8 cellular contexts compared by ENCODE assay signal in genomic region chr1:68495968-68496679, GRCh38. TPM values are rescaled to one million over a fixed set of nuclear protein-coding genes. Genes with fewer than 3 reads are reported as not detected.
DNase-seq lines count a peak whose midpoint lies in the region; ATAC-seq, FAIRE-seq and TF ChIP-seq lines count a peak whose summit lies in the region.

No MANE protein-coding gene starts in this region.

- H3K9me1 ChIP-seq in endothelial cell of umbilical vein (replicated peaks; ENCODE audit: control insufficient read depth, extremely low read depth, insufficient read depth, low read length), result no peaks in the 10 kb centered on the region

- H4K20me1 ChIP-seq in endothelial cell of umbilical vein (replicated peaks; ENCODE audit: control insufficient read depth, extremely low read depth, insufficient read depth, low read length), result no peaks in the 10 kb centered on the region

- H3K4me2 ChIP-seq in endothelial cell of umbilical vein (ENCODE audit: insufficient read depth, low read length), result peak overlapping the region; percentile 99
- peak overlapping the region; percentile 93 for H3K4me2 ChIP-seq in parathyroid adenoma (ENCODE audit: low read length)

- H3K9me3 ChIP-seq in Peyer's patch (no peaks in the 10 kb centered on the region), endothelial cell of umbilical vein (replicated peaks; ENCODE audit: control insufficient read depth, insufficient read depth, low read length) (no peaks in the 10 kb centered on the region), parathyroid adenoma (ENCODE audit: control insufficient read depth, low read length) (no peaks in the 10 kb centered on the region)

- no peak for TF ChIP-seq POLR2A in GM18505 (IDR thresholded peaks at IDR 0.05; ENCODE audit: borderline replicate concordance, extremely low read depth, insufficient read depth, insufficient read length)
- TF ChIP-seq POLR2A in Peyer's patch (IDR thresholded peaks at IDR 0.05), result no peak
- TF ChIP-seq POLR2A in endothelial cell of umbilical vein (IDR thresholded peaks at IDR 0.05; ENCODE audit: low read depth, low read length), result no peak

- H3K4me1 ChIP-seq in Peyer's patch (peaks cover 0 to 9% (median 2%) of the 10 kb centered on the region in 4 donors), endothelial cell of umbilical vein (ENCODE audit: control insufficient read depth, extremely low read depth, insufficient read depth, low read length) (peaks cover 22% of the 10 kb centered on the region), parathyroid adenoma (peaks cover 3% of the 10 kb centered on the region)

- H3K4me3 ChIP-seq in Peyer's patch (peak overlapping the region; percentile 44 to 69 (median 62)), endothelial cell of umbilical vein (replicated peaks in 1 of 3; ENCODE audit: insufficient read depth in 1 of 3, low read depth in 1 of 3, low read length in 3 of 3) (peak overlapping the region; percentile 60 to 100 (median 99)), parathyroid adenoma (ENCODE audit: low read depth, low read length) (peak overlapping the region; percentile 61)

- H3K27me3 ChIP-seq in Peyer's patch (no peaks in the 10 kb centered on the region), endothelial cell of umbilical vein (ENCODE audit: control insufficient read depth in 2 of 2, insufficient read depth in 2 of 2, low read length in 2 of 2) (no peaks in the 10 kb centered on the region), parathyroid adenoma (ENCODE audit: control insufficient read depth, insufficient read depth, low read length) (no peaks in the 10 kb centered on the region)

- CTCF ChIA-PET in endothelial cell of umbilical vein (lab: Charles Lee), result interaction anchor here (0.8 to 2.8 kb wide), 4 partner anchors 8 to 43 kb away, joined by 3 to 10 read pairs (median 6); no protein-coding TSS in a partner anchor

- ATAC-seq in GM18505 (IDR thresholded peaks at IDR 0.05; ENCODE audit: unreplicated experiment), result peak; percentile 15
- ATAC-seq in HG03139 (IDR thresholded peaks at IDR 0.05; ENCODE audit: unreplicated experiment), result peak; percentile 15
- ATAC-seq in esophagus mucosa, result no peak

- H2AFZ ChIP-seq in endothelial cell of umbilical vein (ENCODE audit: low read depth, low read length), result peak overlapping the region; percentile 100
- peak overlapping the region; percentile 55 for H2AFZ ChIP-seq in parathyroid adenoma

- dilution Hi-C loops in endothelial cell of umbilical vein (cut with MboI; ENCODE audit: extremely low pct_ligation_motif_present, low sequenced_read_pairs), result no loop called here

- H3K79me2 ChIP-seq in endothelial cell of umbilical vein (ENCODE audit: control insufficient read depth, insufficient read depth, low read length), result peaks cover 38% of the 10 kb centered on the region
- H3K79me2 ChIP-seq in parathyroid adenoma, result no peaks in the 10 kb centered on the region

- DNase-seq in AG08396 (ENCODE audit: low spot score) (peak; percentile 5), Peyer's patch (no peak), endothelial cell of umbilical vein (ENCODE audit: low read depth, low spot score) (peak; percentile 37)
- no peak for DNase-seq in activated CD8-positive, alpha-beta memory T cell treated with anti-CD3 and anti-CD28 coated beads, Interleukin-2, amount 50 U/mL, for 48 hours

- FAIRE-seq in endothelial cell of umbilical vein (lab: Jason Lieb, UNC), result no peak

- H3K36me3 ChIP-seq in Peyer's patch, result no peaks in the 10 kb centered on the region
- H3K36me3 ChIP-seq in endothelial cell of umbilical vein (ENCODE audit: control insufficient read depth in 2 of 2, extremely low read depth in 1 of 2, insufficient read depth in 2 of 2, low read length in 2 of 2), result peaks cover 0 to 5% of the 10 kb centered on the region in 2 experiments
- no peaks in the 10 kb centered on the region for H3K36me3 ChIP-seq in parathyroid adenoma (ENCODE audit: control insufficient read depth, insufficient read depth, low read length)

- H3K9ac ChIP-seq in endothelial cell of umbilical vein (replicated peaks; ENCODE audit: extremely low read depth, insufficient read depth, low read length) (peak overlapping the region; percentile 97), parathyroid adenoma (no peak overlapping the region)

- no peak overlapping the region for H3K27ac ChIP-seq in Peyer's patch
- peak overlapping the region; percentile 87 for H3K27ac ChIP-seq in endothelial cell of umbilical vein (ENCODE audit: insufficient read depth, low read depth, low read length)
- H3K27ac ChIP-seq in parathyroid adenoma, result no peak overlapping the region

- BruUV-seq in endothelial cell of umbilical vein (replicated peaks; lab: Mats Ljungman, UMichigan), result no TSS peak

- intact Hi-C loops in endothelial cell of umbilical vein (cut with micrococcal nuclease), result loop anchor here (2.0 to 10.0 kb wide), 5 partner anchors 19 to 1859 kb away; partner anchors contain the start of genes ANKRD13C and LRRC7

- POLR2A ChIA-PET in endothelial cell of umbilical vein (lab: Charles Lee), result no interaction called here

- no peak for TF ChIP-seq CTCF in Peyer's patch (IDR thresholded peaks at IDR 0.05)
- TF ChIP-seq CTCF in endothelial cell of umbilical vein (IDR thresholded peaks at IDR 0.05; ENCODE audit: extremely low read depth in 1 of 2, insufficient read depth in 1 of 2, low read depth in 1 of 2, low read length in 2 of 2), result no peak
- no peak for TF ChIP-seq CTCF in parathyroid adenoma (IDR thresholded peaks at IDR 0.05)

TF ChIP-seq in endothelial cell of umbilical vein, 7 proteins besides CTCF, POLR2A, EP300 and RAD21:
- TF ChIP-seq POLR2AphosphoS5 (IDR thresholded peaks at IDR 0.05; ENCODE audit: insufficient read depth, low read depth, low read length) (no peak), JUN (IDR thresholded peaks at IDR 0.05; ENCODE audit: borderline replicate concordance, insufficient read depth, insufficient read length, low read depth) (no peak)

RNA-seq across cellular contexts. Expression of gene DEPDC1, which starts 0.8 kb away (rescaled TPM):
- total RNA-seq in Peyer's patch (1 to 10 TPM; 1.1 to 9.1 (median 2.0) TPM), endothelial cell of umbilical vein (26.0 and 30.4 TPM in 2 replicates), esophagus mucosa (10.4 TPM)
- polyA plus RNA-seq in endothelial cell of umbilical vein, result 3.9 and 5.5 TPM in 2 replicates
- polyA plus RNA-seq in endothelial cell of umbilical vein (2011; cell fraction: cytosol; rRNA removed), result 8.0 and 8.1 TPM in 2 replicates
- polyA plus RNA-seq in endothelial cell of umbilical vein (2011; cell fraction: nucleus; rRNA removed), result 5.8 and 11.4 TPM in 2 replicates
- polyA plus RNA-seq in endothelial cell of umbilical vein (2012), result 5.1 and 14.8 TPM in 2 replicates
- 5.0 and 6.0 TPM in 2 replicates for polyA minus RNA-seq in endothelial cell of umbilical vein
- 52.7 TPM for polyA minus RNA-seq in endothelial cell of umbilical vein (2011; cell fraction: cytosol; rRNA and poly(A)+ RNA removed)
- polyA minus RNA-seq in endothelial cell of umbilical vein (2011; cell fraction: nucleus; rRNA and poly(A)+ RNA removed), result 5.9 and 9.0 TPM in 2 replicates

RNA-seq across cellular contexts. Expression of gene RPE65, which starts 46.4 kb away (rescaled TPM):
- total RNA-seq in Peyer's patch, result not detected
- total RNA-seq in endothelial cell of umbilical vein, result not detected in 2 replicates
- not detected in 2 replicates for polyA plus RNA-seq in endothelial cell of umbilical vein
- not detected in 2 replicates for polyA plus RNA-seq in endothelial cell of umbilical vein (2011; cell fraction: cytosol; rRNA removed)
- polyA plus RNA-seq in endothelial cell of umbilical vein (2011; cell fraction: nucleus; rRNA removed), result not detected in 2 replicates
- not detected in 2 replicates for polyA plus RNA-seq in endothelial cell of umbilical vein (2012)
- polyA minus RNA-seq in endothelial cell of umbilical vein, result not detected in 2 replicates
- not detected for polyA minus RNA-seq in endothelial cell of umbilical vein (2011; cell fraction: cytosol; rRNA and poly(A)+ RNA removed)
- polyA minus RNA-seq in endothelial cell of umbilical vein (2011; cell fraction: nucleus; rRNA and poly(A)+ RNA removed), result not detected in 2 replicates
- not detected for total RNA-seq in esophagus mucosa

Comparison
In these comparisons a context has a peak if more than half of its experiments do, and no peak if none do; other contexts are left out.
1. DNase-seq: peak in AG08396 (single experiment) and endothelial cell of umbilical vein (single experiment); none in Peyer's patch (0 of 3) and activated CD8-positive, alpha-beta memory T cell treated with anti-CD3 and anti-CD28 coated beads, Interleukin-2, amount 50 U/mL, for 48 hours (single experiment).
2. Peak in every context shown above with its lines, with median percentiles within 50 percentile points of each other: H3K4me3 ChIP-seq.